Comparison of ENCODE assay signal across 13 cellular contexts in the genomic region with DNA sequence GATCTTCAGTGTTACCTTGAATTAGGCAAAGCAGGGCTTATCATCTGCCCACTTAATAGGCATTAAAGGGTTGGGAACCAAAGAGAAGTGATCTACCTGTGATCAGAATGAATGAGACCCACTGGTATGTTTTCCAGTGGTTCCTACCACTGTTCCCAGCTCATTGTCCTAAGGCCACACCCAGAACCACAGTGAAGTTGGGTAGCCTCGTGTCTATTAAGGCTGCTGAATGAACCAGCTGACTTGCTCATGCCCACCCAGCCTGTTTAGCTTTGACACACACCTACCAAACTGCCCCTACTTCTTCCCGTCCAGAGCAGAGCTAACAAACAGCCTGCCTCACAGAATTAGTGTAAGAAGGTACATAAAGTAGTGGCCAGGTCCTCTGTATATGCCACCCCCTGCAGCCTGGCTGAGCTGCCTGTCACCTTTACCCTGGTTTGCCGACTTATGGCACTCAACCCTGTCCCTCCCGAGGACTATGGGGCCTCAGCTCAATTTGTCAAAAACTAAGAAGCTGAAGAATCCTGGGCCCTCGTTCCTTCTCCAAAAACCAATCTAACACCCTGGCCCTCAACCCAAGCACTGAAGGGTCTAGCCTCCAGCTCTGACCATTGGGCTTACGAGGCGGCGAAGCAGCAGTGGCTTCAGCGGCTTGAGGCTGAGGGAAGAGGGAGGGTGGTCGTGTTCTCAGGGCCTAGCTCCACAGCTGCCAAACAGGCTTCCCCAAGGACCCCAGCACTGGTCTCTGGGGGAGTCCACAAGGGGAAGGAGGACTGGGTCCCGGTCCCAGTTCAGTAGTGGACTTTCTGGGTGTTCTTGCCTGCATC. TPM values are rescaled to one million over a fixed set of nuclear protein-coding genes. Genes with fewer than 3 reads are reported as not detected.
A peak's percentile ranks its signal among the peaks of the same experiment; 100 is the strongest.
DNase-seq lines count a peak whose midpoint lies in the region; ATAC-seq and TF ChIP-seq lines count a peak whose summit lies in the region.
"Had no signal": no experiment of that assay in that cellular context is flagged by ENCODE, and none has a peak within 500 bp of the region (broad histone marks: within the 10 kb centered on the region; RNA-seq: fewer than 3 reads in every experiment).

No MANE protein-coding gene starts in this region.

- H3K36me3 Mint-ChIP-seq in activated naive CD4-positive, alpha-beta T cell treated with anti-CD3 and anti-CD28 coated beads, Interleukin-2, amount 50 U/mL, for 24 hours: peaks cover 22% of the 10 kb centered on the region
- H3K36me3 Mint-ChIP-seq in dendritic cell treated with granulocyte-macrophage colony-stimulating factor and Interleukin-4, amounts not matched to agents 40 ng/mL and 50 ng/mL, for 4 days (ENCODE audit: low read depth): peaks cover 52% of the 10 kb centered on the region

- H3K27ac ChIP-seq in OCI-LY1 (ENCODE audit: low read depth, low read length, poor library complexity, severe bottlenecking) (peak overlapping the region; percentile 76), thymus (ENCODE audit: low read depth) (peak overlapping the region; percentile 74)
- H3K27ac ChIP-seq: C4-2B, PC-9, VCaP had no signal

- DNase-seq in activated naive CD4-positive, alpha-beta T cell treated with anti-CD3 and anti-CD28 coated beads, Interleukin-2, amount 50 U/mL, for 16 hours: no peak
- DNase-seq in NCI-H146 treated with DMSO at 0.1 percent for 48 hours (lab: John Stamatoyannopoulos, UW; ENCODE audit: unreplicated experiment): no peak
- no peak for DNase-seq in germinal center (ENCODE audit: low spot score)
- DNase-seq: NCI-H1092 treated with DMSO at 0.1 percent for 48 hours; PC-9; stimulated activated CD4-positive, alpha-beta T cell treated with anti-CD3 and anti-CD28 coated beads, Interleukin-12 subunit alpha, Interleukin-12 subunit beta, amount 100 ng/mL, for 4 hours had no signal

- H3K27ac Mint-ChIP-seq in activated naive CD4-positive, alpha-beta T cell treated with anti-CD3 and anti-CD28 coated beads, Interleukin-2, amount 50 U/mL, for 24 hours: peak overlapping the region; percentile 87
- H3K27ac Mint-ChIP-seq in dendritic cell treated with granulocyte-macrophage colony-stimulating factor and Interleukin-4, amounts not matched to agents 40 ng/mL and 50 ng/mL, for 4 days: peak overlapping the region; percentile 75

- no peaks in the 10 kb centered on the region for H3K9me3 Mint-ChIP-seq in activated naive CD4-positive, alpha-beta T cell treated with anti-CD3 and anti-CD28 coated beads, Interleukin-2, amount 50 U/mL, for 24 hours
- H3K9me3 Mint-ChIP-seq in dendritic cell treated with granulocyte-macrophage colony-stimulating factor and Interleukin-4, amounts not matched to agents 40 ng/mL and 50 ng/mL, for 4 days: no peaks in the 10 kb centered on the region

- peaks cover 51% of the 10 kb centered on the region for H3K36me3 ChIP-seq in OCI-LY1 (ENCODE audit: insufficient read depth, low read length)
- H3K36me3 ChIP-seq in thymus (ENCODE audit: control insufficient read depth, insufficient read depth): peaks cover 41% of the 10 kb centered on the region

- H3K9me2 ChIP-seq in OCI-LY1 (ENCODE audit: low read depth, low read length): no peaks in the 10 kb centered on the region

- intact Hi-C loops in dendritic cell treated with granulocyte-macrophage colony-stimulating factor and Interleukin-4, amounts not matched to agents 40 ng/mL and 50 ng/mL, for 4 days (cut with micrococcal nuclease): no loop called here

- H3K27me3 ChIP-seq in OCI-LY1 (ENCODE audit: insufficient read depth, low read length) (no peaks in the 10 kb centered on the region), thymus (ENCODE audit: control insufficient read depth, insufficient read depth) (no peaks in the 10 kb centered on the region)

- no peak overlapping the region for H3K9ac ChIP-seq in OCI-LY1 (ENCODE audit: low read length)

- no peak for ATAC-seq in GM18861 (IDR thresholded peaks at IDR 0.05; ENCODE audit: unreplicated experiment)

- no peak overlapping the region for H3K4me3 Mint-ChIP-seq in activated naive CD4-positive, alpha-beta T cell treated with anti-CD3 and anti-CD28 coated beads, Interleukin-2, amount 50 U/mL, for 24 hours
- no peak overlapping the region for H3K4me3 Mint-ChIP-seq in dendritic cell treated with granulocyte-macrophage colony-stimulating factor and Interleukin-4, amounts not matched to agents 40 ng/mL and 50 ng/mL, for 4 days

- WGBS in thymus: 95% methylated on average over 11 of the region's 11 CpGs

- H3K4me1 Mint-ChIP-seq in activated naive CD4-positive, alpha-beta T cell treated with anti-CD3 and anti-CD28 coated beads, Interleukin-2, amount 50 U/mL, for 24 hours: peaks cover 98% of the 10 kb centered on the region
- peaks cover 74% of the 10 kb centered on the region for H3K4me1 Mint-ChIP-seq in dendritic cell treated with granulocyte-macrophage colony-stimulating factor and Interleukin-4, amounts not matched to agents 40 ng/mL and 50 ng/mL, for 4 days (ENCODE audit: low read depth)

- H3K27me3 Mint-ChIP-seq in activated naive CD4-positive, alpha-beta T cell treated with anti-CD3 and anti-CD28 coated beads, Interleukin-2, amount 50 U/mL, for 24 hours: no peaks in the 10 kb centered on the region
- peaks cover 2% of the 10 kb centered on the region for H3K27me3 Mint-ChIP-seq in dendritic cell treated with granulocyte-macrophage colony-stimulating factor and Interleukin-4, amounts not matched to agents 40 ng/mL and 50 ng/mL, for 4 days

- no peaks in the 10 kb centered on the region for H4K20me1 ChIP-seq in OCI-LY1 (ENCODE audit: insufficient read depth, low read length)

- H2AFZ ChIP-seq in OCI-LY1 (ENCODE audit: low read length): no peak overlapping the region
- H2AFZ ChIP-seq: PC-9 had no signal

- no peaks in the 10 kb centered on the region for H3K9me3 ChIP-seq in OCI-LY1 (ENCODE audit: low read length)
- peaks cover 1% of the 10 kb centered on the region for H3K9me3 ChIP-seq in thymus (ENCODE audit: control insufficient read depth)

- no peaks in the 10 kb centered on the region; the same call in 1 of the 2 replicates for H3F3A ChIP-seq in OCI-LY1 (ENCODE audit: insufficient read depth, low read length)

- H3K79me2 ChIP-seq in OCI-LY1 (ENCODE audit: insufficient read depth, low read length): no peaks in the 10 kb centered on the region

- peaks cover 71% of the 10 kb centered on the region for H3K4me1 ChIP-seq in OCI-LY1 (ENCODE audit: insufficient read depth, low read length, severe bottlenecking)
- peaks cover 42% of the 10 kb centered on the region for H3K4me1 ChIP-seq in thymus (ENCODE audit: control insufficient read depth, insufficient read depth, low read length)

- H3K4me2 ChIP-seq in OCI-LY1 (ENCODE audit: low read length): no peak overlapping the region
- H3K4me2 ChIP-seq: PC-9 had no signal

- no peak for TF ChIP-seq CTCF in OCI-LY1 (IDR thresholded peaks at IDR 0.05; ENCODE audit: low read length)

- H3K4me3 ChIP-seq in OCI-LY1 (ENCODE audit: low read depth, low read length, poor library complexity, severe bottlenecking) (no peak overlapping the region), thymus (ENCODE audit: low read length) (no peak overlapping the region)
- H3K4me3 ChIP-seq: PC-9 had no signal

RNA-seq across cellular contexts. Expression of a gene that starts 9.8 kb away (rescaled TPM):
- 119 TPM for polyA plus RNA-seq in thymus

RNA-seq across cellular contexts. Expression of a gene that starts 22.0 kb away (rescaled TPM):
- polyA plus RNA-seq in thymus: 0.30 TPM

RNA-seq across cellular contexts. Expression of a gene that starts 36.0 kb away (rescaled TPM):
- polyA plus RNA-seq in thymus: 2.1 TPM
